In the genomic region with DNA sequence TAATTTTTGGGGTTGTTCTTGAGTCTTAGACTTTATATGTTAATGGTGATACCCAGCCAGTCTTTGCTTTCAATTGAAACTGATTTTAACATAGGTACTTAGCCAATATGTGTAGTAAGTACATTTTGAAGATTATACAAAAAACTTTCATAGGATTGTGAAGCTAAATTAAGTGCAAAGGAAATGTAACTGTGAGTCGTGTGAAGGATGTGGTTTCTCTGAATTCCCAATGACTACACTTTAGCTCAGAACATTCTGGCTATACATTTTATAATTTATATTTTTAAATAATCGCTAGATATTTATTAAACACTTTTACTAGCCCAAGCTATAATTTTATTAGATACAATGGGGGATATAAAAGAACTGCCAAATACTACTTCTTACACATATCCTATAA, we compare ENCODE assay signal across 16 cellular contexts.
"Had no signal": no experiment of that assay in that cellular context is flagged by ENCODE, and none has a peak within 500 bp of the region (broad histone marks: within the 10 kb centered on the region; RNA-seq: fewer than 3 reads in every experiment).

No MANE protein-coding gene starts in this region.

- DNase-seq: activated CD4-positive, alpha-beta T cell treated with anti-CD3 and anti-CD28 coated beads, Interleukin-2, amount 50 U/mL, for 48 hours; dermis blood vessel endothelial cell; effector memory CD4-positive, alpha-beta T cell; esophagus squamous epithelium; foreskin melanocyte; glutamatergic neuron; hippocampal formation; mammary epithelial cell; occipital lobe; stimulated activated CD4-positive, alpha-beta T cell treated with anti-CD3 and anti-CD28 coated beads, Interleukin-2, amount 100 ng/mL, for 48 hours; stimulated activated naive CD8-positive, alpha-beta T cell treated with anti-CD3 and anti-CD28 coated beads, Interleukin-15, amount 100 ng/mL, for 72 hours; T-helper 17 cell; transverse colon; uterus had no signal

- H3K4me3 ChIP-seq: esophagus squamous epithelium, right atrium auricular region, suprapubic skin, transverse colon, uterus had no signal
